Comparison of ENCODE assay signal across 1 cellular context in genomic region chr1:173995475-173995874, GRCh38.
TF ChIP-seq lines count a peak whose summit lies in the region.

No MANE protein-coding gene starts in this region.

TF ChIP-seq in WTC11, 78 proteins besides CTCF, POLR2A, EP300 and RAD21 (continued from another document):
- no peak for TF ChIP-seq USF2 (CRISPR knock-in tag; IDR thresholded peaks at IDR 0.05)
- no peak for TF ChIP-seq SMAD4 (CRISPR knock-in tag; IDR thresholded peaks at IDR 0.05)
- no peak for TF ChIP-seq ATF6 (CRISPR knock-in tag; IDR thresholded peaks at IDR 0.05)
- TF ChIP-seq ATF1 (CRISPR knock-in tag; IDR thresholded peaks at IDR 0.05) = no peak
- TF ChIP-seq AFF4 (CRISPR knock-in tag; IDR thresholded peaks at IDR 0.05; ENCODE audit: borderline replicate concordance) = no peak
- TF ChIP-seq ARID4B (CRISPR knock-in tag; IDR thresholded peaks at IDR 0.05; ENCODE audit: borderline replicate concordance) = no peak
